1 cellular context compared by ENCODE assay signal in the genomic region with DNA sequence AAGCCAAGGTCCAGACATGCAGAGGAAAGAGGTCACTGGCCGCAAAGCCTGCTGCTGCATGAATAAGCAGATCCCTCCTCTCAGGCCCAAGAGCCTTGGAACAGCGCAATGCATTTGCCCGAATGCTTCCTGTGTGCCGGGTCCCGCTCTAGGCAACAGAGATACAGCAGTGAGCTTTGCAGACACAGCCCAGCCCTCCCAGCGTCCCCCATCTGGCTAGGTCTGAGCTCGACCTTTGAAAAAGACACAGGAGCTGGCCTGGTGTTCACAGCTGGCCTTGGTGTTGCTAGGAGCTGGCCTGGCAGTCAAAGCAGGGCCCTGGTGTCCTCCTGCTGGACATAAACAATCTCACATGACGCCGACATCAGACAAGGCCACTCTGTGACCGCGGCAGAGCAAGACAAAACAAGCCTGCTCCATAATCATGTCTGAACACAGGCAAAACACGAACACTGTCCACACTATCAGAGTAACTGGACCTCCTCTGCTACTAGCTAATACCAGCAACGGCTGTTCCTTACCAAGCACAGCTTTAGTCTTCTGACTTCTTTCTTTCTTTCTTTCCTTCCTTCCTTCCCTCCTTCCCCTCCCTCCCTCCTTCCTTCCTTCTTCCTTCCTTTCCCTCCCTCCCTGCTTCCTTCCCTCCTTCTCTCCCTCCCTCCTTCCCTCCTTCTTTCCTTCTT.
A peak's percentile ranks its signal among the peaks of the same experiment; 100 is the strongest.
TF ChIP-seq lines count a peak whose summit lies in the region.

No MANE protein-coding gene starts in this region.

TF ChIP-seq in K562, 482 proteins besides CTCF, POLR2A, EP300 and RAD21 (continues in another document):
- TF ChIP-seq, protein P1, sequence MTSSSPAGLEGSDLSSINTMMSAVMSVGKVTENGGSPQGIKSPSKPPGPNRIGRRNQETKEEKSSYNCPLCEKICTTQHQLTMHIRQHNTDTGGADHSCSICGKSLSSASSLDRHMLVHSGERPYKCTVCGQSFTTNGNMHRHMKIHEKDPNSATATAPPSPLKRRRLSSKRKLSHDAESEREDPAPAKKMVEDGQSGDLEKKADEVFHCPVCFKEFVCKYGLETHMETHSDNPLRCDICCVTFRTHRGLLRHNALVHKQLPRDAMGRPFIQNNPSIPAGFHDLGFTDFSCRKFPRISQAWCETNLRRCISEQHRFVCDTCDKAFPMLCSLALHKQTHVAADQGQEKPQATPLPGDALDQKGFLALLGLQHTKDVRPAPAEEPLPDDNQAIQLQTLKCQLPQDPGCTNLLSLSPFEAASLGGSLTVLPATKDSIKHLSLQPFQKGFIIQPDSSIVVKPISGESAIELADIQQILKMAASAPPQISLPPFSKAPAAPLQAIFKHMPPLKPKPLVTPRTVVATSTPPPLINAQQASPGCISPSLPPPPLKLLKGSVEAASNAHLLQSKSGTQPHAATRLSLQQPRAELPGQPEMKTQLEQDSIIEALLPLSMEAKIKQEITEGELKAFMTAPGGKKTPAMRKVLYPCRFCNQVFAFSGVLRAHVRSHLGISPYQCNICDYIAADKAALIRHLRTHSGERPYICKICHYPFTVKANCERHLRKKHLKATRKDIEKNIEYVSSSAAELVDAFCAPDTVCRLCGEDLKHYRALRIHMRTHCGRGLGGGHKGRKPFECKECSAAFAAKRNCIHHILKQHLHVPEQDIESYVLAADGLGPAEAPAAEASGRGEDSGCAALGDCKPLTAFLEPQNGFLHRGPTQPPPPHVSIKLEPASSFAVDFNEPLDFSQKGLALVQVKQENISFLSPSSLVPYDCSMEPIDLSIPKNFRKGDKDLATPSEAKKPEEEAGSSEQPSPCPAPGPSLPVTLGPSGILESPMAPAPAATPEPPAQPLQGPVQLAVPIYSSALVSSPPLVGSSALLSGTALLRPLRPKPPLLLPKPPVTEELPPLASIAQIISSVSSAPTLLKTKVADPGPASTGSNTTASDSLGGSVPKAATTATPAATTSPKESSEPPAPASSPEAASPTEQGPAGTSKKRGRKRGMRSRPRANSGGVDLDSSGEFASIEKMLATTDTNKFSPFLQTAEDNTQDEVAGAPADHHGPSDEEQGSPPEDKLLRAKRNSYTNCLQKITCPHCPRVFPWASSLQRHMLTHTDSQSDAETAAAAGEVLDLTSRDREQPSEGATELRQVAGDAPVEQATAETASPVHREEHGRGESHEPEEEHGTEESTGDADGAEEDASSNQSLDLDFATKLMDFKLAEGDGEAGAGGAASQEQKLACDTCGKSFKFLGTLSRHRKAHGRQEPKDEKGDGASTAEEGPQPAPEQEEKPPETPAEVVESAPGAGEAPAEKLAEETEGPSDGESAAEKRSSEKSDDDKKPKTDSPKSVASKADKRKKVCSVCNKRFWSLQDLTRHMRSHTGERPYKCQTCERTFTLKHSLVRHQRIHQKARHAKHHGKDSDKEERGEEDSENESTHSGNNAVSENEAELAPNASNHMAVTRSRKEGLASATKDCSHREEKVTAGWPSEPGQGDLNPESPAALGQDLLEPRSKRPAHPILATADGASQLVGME (CRISPR knock-in tag; IDR thresholded peaks at IDR 0.05): no peak
- peak; percentile 70 to 86 for TF ChIP-seq FOXK2 (conservative IDR thresholded peaks at IDR 0.05 in 1 of 2, IDR thresholded peaks at IDR 0.05 in 1 of 2; ENCODE audit: low read depth in 2 of 2)
- TF ChIP-seq MCM7 (IDR thresholded peaks at IDR 0.05): 0 out of 4 replicates have a peak, but pooled peaks have one; percentile 39 to 59
- TF ChIP-seq POLR2G (IDR thresholded peaks at IDR 0.05; ENCODE audit: low read depth, low read length): peak; percentile 49
- no peak for TF ChIP-seq NFXL1 (CRISPR knock-in tag; IDR thresholded peaks at IDR 0.05)
- TF ChIP-seq CBX1 (IDR thresholded peaks at IDR 0.05; ENCODE audit: low read depth): no peak
- 0 out of 2 replicates have a peak, but pooled peaks have one; percentile 40 for TF ChIP-seq SMARCA5 (IDR thresholded peaks at IDR 0.05)
- TF ChIP-seq, protein P2, sequence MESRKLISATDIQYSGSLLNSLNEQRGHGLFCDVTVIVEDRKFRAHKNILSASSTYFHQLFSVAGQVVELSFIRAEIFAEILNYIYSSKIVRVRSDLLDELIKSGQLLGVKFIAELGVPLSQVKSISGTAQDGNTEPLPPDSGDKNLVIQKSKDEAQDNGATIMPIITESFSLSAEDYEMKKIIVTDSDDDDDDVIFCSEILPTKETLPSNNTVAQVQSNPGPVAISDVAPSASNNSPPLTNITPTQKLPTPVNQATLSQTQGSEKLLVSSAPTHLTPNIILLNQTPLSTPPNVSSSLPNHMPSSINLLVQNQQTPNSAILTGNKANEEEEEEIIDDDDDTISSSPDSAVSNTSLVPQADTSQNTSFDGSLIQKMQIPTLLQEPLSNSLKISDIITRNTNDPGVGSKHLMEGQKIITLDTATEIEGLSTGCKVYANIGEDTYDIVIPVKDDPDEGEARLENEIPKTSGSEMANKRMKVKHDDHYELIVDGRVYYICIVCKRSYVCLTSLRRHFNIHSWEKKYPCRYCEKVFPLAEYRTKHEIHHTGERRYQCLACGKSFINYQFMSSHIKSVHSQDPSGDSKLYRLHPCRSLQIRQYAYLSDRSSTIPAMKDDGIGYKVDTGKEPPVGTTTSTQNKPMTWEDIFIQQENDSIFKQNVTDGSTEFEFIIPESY (CRISPR knock-in tag; IDR thresholded peaks at IDR 0.05): peak; percentile 53; the same call in 1 of the 2 replicates
- TF ChIP-seq, protein P3, sequence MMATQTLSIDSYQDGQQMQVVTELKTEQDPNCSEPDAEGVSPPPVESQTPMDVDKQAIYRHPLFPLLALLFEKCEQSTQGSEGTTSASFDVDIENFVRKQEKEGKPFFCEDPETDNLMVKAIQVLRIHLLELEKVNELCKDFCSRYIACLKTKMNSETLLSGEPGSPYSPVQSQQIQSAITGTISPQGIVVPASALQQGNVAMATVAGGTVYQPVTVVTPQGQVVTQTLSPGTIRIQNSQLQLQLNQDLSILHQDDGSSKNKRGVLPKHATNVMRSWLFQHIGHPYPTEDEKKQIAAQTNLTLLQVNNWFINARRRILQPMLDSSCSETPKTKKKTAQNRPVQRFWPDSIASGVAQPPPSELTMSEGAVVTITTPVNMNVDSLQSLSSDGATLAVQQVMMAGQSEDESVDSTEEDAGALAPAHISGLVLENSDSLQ (IDR thresholded peaks at IDR 0.05): peak; percentile 65; the same call in 1 of the 2 replicates
- TF ChIP-seq NR4A1 (CRISPR knock-in tag; IDR thresholded peaks at IDR 0.05): no peak
- peak; percentile 75 for TF ChIP-seq NR4A1 (tag; IDR thresholded peaks at IDR 0.05)
- peak; percentile 37 for TF ChIP-seq NCOA4 (IDR thresholded peaks at IDR 0.05; ENCODE audit: partially characterized antibody)
- TF ChIP-seq CREM (IDR thresholded peaks at IDR 0.05; ENCODE audit: low read depth): peak; percentile 61
- peak; percentile 39; the same call in 1 of the 2 replicates for TF ChIP-seq CTBP1 (IDR thresholded peaks at IDR 0.05; ENCODE audit: borderline replicate concordance)
- TF ChIP-seq NBN (IDR thresholded peaks at IDR 0.05; ENCODE audit: low read depth): 0 out of 2 replicates have a peak, but pooled peaks have one; percentile 35
- TF ChIP-seq CBFA2T3 (IDR thresholded peaks at IDR 0.05): peak; percentile 64
- TF ChIP-seq, protein P4, sequence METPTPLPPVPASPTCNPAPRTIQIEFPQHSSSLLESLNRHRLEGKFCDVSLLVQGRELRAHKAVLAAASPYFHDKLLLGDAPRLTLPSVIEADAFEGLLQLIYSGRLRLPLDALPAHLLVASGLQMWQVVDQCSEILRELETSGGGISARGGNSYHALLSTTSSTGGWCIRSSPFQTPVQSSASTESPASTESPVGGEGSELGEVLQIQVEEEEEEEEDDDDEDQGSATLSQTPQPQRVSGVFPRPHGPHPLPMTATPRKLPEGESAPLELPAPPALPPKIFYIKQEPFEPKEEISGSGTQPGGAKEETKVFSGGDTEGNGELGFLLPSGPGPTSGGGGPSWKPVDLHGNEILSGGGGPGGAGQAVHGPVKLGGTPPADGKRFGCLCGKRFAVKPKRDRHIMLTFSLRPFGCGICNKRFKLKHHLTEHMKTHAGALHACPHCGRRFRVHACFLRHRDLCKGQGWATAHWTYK (CRISPR knock-in tag; IDR thresholded peaks at IDR 0.05): 0 out of 2 replicates have a peak, but pooled peaks have one; percentile 42
- TF ChIP-seq, protein P5, sequence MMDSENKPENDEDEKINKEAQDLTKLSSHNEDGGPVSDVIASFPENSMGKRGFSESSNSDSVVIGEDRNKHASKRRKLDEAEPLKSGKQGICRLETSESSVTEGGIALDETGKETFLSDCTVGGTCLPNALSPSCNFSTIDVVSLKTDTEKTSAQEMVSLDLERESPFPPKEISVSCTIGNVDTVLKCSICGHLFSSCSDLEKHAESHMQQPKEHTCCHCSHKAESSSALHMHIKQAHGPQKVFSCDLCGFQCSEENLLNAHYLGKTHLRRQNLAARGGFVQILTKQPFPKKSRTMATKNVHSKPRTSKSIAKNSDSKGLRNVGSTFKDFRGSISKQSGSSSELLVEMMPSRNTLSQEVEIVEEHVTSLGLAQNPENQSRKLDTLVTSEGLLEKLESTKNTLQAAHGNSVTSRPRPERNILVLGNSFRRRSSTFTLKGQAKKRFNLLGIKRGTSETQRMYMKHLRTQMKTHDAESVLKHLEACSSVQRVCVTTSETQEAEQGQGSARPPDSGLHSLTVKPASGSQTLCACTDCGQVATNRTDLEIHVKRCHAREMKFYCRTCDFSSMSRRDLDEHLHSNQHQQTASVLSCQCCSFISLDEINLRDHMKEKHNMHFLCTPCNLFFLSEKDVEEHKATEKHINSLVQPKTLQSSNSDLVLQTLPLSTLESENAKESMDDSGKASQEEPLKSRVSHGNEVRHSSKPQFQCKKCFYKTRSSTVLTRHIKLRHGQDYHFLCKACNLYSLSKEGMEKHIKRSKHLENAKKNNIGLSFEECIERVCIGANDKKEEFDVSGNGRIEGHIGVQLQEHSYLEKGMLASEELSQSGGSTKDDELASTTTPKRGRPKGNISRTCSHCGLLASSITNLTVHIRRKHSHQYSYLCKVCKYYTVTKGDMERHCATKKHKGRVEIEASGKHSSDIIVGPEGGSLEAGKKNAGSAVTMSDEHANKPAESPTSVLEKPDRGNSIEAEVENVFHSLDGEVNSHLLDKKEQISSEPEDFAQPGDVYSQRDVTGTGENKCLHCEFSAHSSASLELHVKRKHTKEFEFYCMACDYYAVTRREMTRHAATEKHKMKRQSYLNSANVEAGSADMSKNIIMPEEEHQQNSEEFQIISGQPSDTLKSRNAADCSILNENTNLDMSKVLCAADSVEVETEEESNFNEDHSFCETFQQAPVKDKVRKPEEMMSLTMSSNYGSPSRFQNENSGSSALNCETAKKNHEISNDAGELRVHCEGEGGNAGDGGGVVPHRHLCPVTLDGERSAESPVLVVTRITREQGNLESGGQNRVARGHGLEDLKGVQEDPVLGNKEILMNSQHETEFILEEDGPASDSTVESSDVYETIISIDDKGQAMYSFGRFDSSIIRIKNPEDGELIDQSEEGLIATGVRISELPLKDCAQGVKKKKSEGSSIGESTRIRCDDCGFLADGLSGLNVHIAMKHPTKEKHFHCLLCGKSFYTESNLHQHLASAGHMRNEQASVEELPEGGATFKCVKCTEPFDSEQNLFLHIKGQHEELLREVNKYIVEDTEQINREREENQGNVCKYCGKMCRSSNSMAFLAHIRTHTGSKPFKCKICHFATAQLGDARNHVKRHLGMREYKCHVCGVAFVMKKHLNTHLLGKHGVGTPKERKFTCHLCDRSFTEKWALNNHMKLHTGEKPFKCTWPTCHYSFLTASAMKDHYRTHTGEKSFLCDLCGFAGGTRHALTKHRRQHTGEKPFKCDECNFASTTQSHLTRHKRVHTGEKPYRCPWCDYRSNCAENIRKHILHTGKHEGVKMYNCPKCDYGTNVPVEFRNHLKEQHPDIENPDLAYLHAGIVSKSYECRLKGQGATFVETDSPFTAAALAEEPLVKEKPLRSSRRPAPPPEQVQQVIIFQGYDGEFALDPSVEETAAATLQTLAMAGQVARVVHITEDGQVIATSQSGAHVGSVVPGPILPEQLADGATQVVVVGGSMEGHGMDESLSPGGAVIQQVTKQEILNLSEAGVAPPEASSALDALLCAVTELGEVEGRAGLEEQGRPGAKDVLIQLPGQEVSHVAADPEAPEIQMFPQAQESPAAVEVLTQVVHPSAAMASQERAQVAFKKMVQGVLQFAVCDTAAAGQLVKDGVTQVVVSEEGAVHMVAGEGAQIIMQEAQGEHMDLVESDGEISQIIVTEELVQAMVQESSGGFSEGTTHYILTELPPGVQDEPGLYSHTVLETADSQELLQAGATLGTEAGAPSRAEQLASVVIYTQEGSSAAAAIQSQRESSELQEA (IDR thresholded peaks at IDR 0.05; ENCODE audit: low read depth): peak; percentile 33; the same call in 1 of the 2 replicates
- 0 out of 2 replicates have a peak, but pooled peaks have one; percentile 38 for TF ChIP-seq MIER1 (IDR thresholded peaks at IDR 0.05; ENCODE audit: low read depth)
- TF ChIP-seq, protein P6, sequence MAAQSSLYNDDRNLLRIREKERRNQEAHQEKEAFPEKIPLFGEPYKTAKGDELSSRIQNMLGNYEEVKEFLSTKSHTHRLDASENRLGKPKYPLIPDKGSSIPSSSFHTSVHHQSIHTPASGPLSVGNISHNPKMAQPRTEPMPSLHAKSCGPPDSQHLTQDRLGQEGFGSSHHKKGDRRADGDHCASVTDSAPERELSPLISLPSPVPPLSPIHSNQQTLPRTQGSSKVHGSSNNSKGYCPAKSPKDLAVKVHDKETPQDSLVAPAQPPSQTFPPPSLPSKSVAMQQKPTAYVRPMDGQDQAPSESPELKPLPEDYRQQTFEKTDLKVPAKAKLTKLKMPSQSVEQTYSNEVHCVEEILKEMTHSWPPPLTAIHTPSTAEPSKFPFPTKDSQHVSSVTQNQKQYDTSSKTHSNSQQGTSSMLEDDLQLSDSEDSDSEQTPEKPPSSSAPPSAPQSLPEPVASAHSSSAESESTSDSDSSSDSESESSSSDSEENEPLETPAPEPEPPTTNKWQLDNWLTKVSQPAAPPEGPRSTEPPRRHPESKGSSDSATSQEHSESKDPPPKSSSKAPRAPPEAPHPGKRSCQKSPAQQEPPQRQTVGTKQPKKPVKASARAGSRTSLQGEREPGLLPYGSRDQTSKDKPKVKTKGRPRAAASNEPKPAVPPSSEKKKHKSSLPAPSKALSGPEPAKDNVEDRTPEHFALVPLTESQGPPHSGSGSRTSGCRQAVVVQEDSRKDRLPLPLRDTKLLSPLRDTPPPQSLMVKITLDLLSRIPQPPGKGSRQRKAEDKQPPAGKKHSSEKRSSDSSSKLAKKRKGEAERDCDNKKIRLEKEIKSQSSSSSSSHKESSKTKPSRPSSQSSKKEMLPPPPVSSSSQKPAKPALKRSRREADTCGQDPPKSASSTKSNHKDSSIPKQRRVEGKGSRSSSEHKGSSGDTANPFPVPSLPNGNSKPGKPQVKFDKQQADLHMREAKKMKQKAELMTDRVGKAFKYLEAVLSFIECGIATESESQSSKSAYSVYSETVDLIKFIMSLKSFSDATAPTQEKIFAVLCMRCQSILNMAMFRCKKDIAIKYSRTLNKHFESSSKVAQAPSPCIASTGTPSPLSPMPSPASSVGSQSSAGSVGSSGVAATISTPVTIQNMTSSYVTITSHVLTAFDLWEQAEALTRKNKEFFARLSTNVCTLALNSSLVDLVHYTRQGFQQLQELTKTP (IDR thresholded peaks at IDR 0.05; ENCODE audit: low read depth in 1 of 2, partially characterized antibody in 2 of 2): peak in 1 of 2 experiments; percentile 22
- TF ChIP-seq TOE1 (IDR thresholded peaks at IDR 0.05; ENCODE audit: borderline replicate concordance): peak; percentile 77
- TF ChIP-seq TOE1 (CRISPR knock-in tag; IDR thresholded peaks at IDR 0.05; ENCODE audit: borderline replicate concordance, low read depth): no peak
- TF ChIP-seq NRF1 (conservative IDR thresholded peaks at IDR 0.05 in 1 of 2, IDR thresholded peaks at IDR 0.05 in 1 of 2): peak; percentile 22 to 43; a peak in 2 of 4 replicates
